In genomic region chr18:22558945-22559385, GRCh38 we compare ENCODE assay signal across 9 cellular contexts.
DNase-seq lines count a peak whose midpoint lies in the region; ATAC-seq, FAIRE-seq and TF ChIP-seq lines count a peak whose summit lies in the region.
"Had no signal": no experiment of that assay in that cellular context is flagged by ENCODE, and none has a peak within 500 bp of the region (broad histone marks: within the 10 kb centered on the region; RNA-seq: fewer than 3 reads in every experiment).

No MANE protein-coding gene starts in this region.

- H3K36me3 Mint-ChIP-seq in HFFc6 (ENCODE audit: low read depth) (no peaks in the 10 kb centered on the region; the same call in 1 of the 2 replicates), MCF 10A (ENCODE audit: insufficient read depth, unreplicated experiment) (no peaks in the 10 kb centered on the region)

- no peak overlapping the region for H2AFZ ChIP-seq in keratinocyte (ENCODE audit: control insufficient read depth, low read length)
- H2AFZ ChIP-seq in smooth muscle cell (ENCODE audit: low read depth): peak overlapping the region; percentile 29

- H4K20me1 ChIP-seq in keratinocyte (ENCODE audit: control insufficient read depth, extremely low read depth, insufficient read depth, low read length) (no peaks in the 10 kb centered on the region), smooth muscle cell (ENCODE audit: low read depth) (no peaks in the 10 kb centered on the region)

- H3K4me1 ChIP-seq in keratinocyte (ENCODE audit: control insufficient read depth, extremely low read depth, insufficient read depth, low read length): peaks cover 8% of the 10 kb centered on the region
- peaks cover 27% of the 10 kb centered on the region for H3K4me1 ChIP-seq in smooth muscle cell (ENCODE audit: low read depth)

- H3K27me3 ChIP-seq in keratinocyte (ENCODE audit: control insufficient read depth, extremely low read depth, insufficient read depth, low read length): no peaks in the 10 kb centered on the region
- no peaks in the 10 kb centered on the region for H3K27me3 ChIP-seq in smooth muscle cell (ENCODE audit: low read depth)

- WGBS in smooth muscle cell (ENCODE audit: low lambda C conversion rate): under 1% methylated on average over 28 of the region's 28 CpGs

- H3K4me3 Mint-ChIP-seq in HFFc6 (peak overlapping the region; percentile 90), MCF 10A (ENCODE audit: unreplicated experiment) (peak overlapping the region; percentile 65)
- H3K4me3 Mint-ChIP-seq: activated T-helper 1 cell treated with anti-CD3 and anti-CD28 coated beads, Interleukin-12 subunit alpha, Interleukin-12 subunit beta, Interleukin-2, Interleukin-4 antibody, amounts not matched to agents 30 ng/mL and 10 ng/mL and 1 ng/mL, durations not matched to agents 14 hours and 24 hours and 36 hours had no signal

- no TSS peak for BruUV-seq in MCF 10A (replicated peaks; lab: Mats Ljungman, UMichigan)

- POLR2A ChIA-PET in MCF 10A (lab: Yijun Ruan, JAX): no interaction called here

- peaks cover 15% of the 10 kb centered on the region for H3F3A ChIP-seq in smooth muscle cell (ENCODE audit: low read depth)

- H3K9me3 ChIP-seq in keratinocyte (ENCODE audit: control insufficient read depth, low read depth, low read length) (no peaks in the 10 kb centered on the region), smooth muscle cell (replicated peaks; ENCODE audit: low read depth) (no peaks in the 10 kb centered on the region)

- peak overlapping the region; percentile 85 for H3K4me2 ChIP-seq in keratinocyte (ENCODE audit: control insufficient read depth, extremely low read depth, insufficient read depth, low read depth, low read length)
- peak overlapping the region; percentile 98 for H3K4me2 ChIP-seq in smooth muscle cell

- H3K27ac Mint-ChIP-seq in HFFc6: peak overlapping the region; percentile 55
- H3K27ac Mint-ChIP-seq in MCF 10A (ENCODE audit: low read depth, unreplicated experiment): no peak overlapping the region
- H3K27ac Mint-ChIP-seq: activated T-helper 1 cell treated with anti-CD3 and anti-CD28 coated beads, Interleukin-12 subunit alpha, Interleukin-12 subunit beta, Interleukin-2, Interleukin-4 antibody, amounts not matched to agents 30 ng/mL and 10 ng/mL and 1 ng/mL, durations not matched to agents 14 hours and 24 hours and 36 hours had no signal

- DNase-seq in HFFc6 (no peak), MCF 10A (ENCODE audit: unreplicated experiment) (peak; percentile 21), keratinocyte (ENCODE audit: low read depth, low spot score) (no peak), smooth muscle cell (lab: John Stamatoyannopoulos, UW; ENCODE audit: unreplicated experiment) (peak; percentile 59), NCI-H2171 treated with DMSO at 0.1 percent for 48 hours (lab: John Stamatoyannopoulos, UW) (no peak), SW 1271 (lab: John Stamatoyannopoulos, UW) (no peak)

- H3K36me3 ChIP-seq in keratinocyte (ENCODE audit: control insufficient read depth in 2 of 2, extremely low read depth in 1 of 2, insufficient read depth in 2 of 2, low read length in 2 of 2) (no peaks in the 10 kb centered on the region), smooth muscle cell (ENCODE audit: low read depth) (no peaks in the 10 kb centered on the region)

- H3K4me3 ChIP-seq in keratinocyte (ENCODE audit: control insufficient read depth in 2 of 3, extremely low read depth in 1 of 3, insufficient read depth in 2 of 3, low read depth in 1 of 3, low read length in 3 of 3): peak overlapping the region in 1 of 3 experiments; percentile 43
- H3K4me3 ChIP-seq in smooth muscle cell: peak overlapping the region; percentile 69

- H3K4me1 Mint-ChIP-seq in HFFc6 (ENCODE audit: low read depth) (peaks cover 63% of the 10 kb centered on the region), MCF 10A (ENCODE audit: insufficient read depth, unreplicated experiment) (peaks cover 21% of the 10 kb centered on the region)

- no peaks in the 10 kb centered on the region for H3K9me1 ChIP-seq in keratinocyte (ENCODE audit: control insufficient read depth, extremely low read depth, insufficient read depth, low read length)

- ATAC-seq in HG03439 (IDR thresholded peaks at IDR 0.05; ENCODE audit: unreplicated experiment): no peak
- ATAC-seq in activated CD4-positive, CD25-positive, alpha-beta regulatory T cell treated with anti-CD3 and anti-CD28 coated beads, Interleukin-2, amount 50 U/mL, for 24 hours: no peak

- H3K27me3 Mint-ChIP-seq in HFFc6 (ENCODE audit: insufficient read depth) (peaks cover 2% of the 10 kb centered on the region; the same call in 1 of the 2 replicates), MCF 10A (ENCODE audit: insufficient read depth, unreplicated experiment) (no peaks in the 10 kb centered on the region)

- H3K27ac ChIP-seq in keratinocyte (ENCODE audit: control insufficient read depth, insufficient read depth, low read length) (no peak overlapping the region), smooth muscle cell (ENCODE audit: low read depth) (peak overlapping the region; percentile 98)

- intact Hi-C loops in MCF 10A (cut with micrococcal nuclease): no loop called here

- H3K79me2 ChIP-seq in keratinocyte (ENCODE audit: control insufficient read depth, insufficient read depth, low read length): no peaks in the 10 kb centered on the region
- peaks cover 17% of the 10 kb centered on the region for H3K79me2 ChIP-seq in smooth muscle cell (ENCODE audit: low read depth)

- CTCF ChIA-PET in MCF 10A (lab: Yijun Ruan, JAX): no interaction called here

- H3K9me3 Mint-ChIP-seq in HFFc6: no peaks in the 10 kb centered on the region
- peaks cover 6% of the 10 kb centered on the region for H3K9me3 Mint-ChIP-seq in MCF 10A (ENCODE audit: unreplicated experiment)
- H3K9me3 Mint-ChIP-seq: activated T-helper 1 cell treated with anti-CD3 and anti-CD28 coated beads, Interleukin-12 subunit alpha, Interleukin-12 subunit beta, Interleukin-2, Interleukin-4 antibody, amounts not matched to agents 30 ng/mL and 10 ng/mL and 1 ng/mL, durations not matched to agents 14 hours and 24 hours and 36 hours had no signal

- no peak for FAIRE-seq in keratinocyte (lab: Jason Lieb, UNC)

- TF ChIP-seq CTCF in HFFc6 (IDR thresholded peaks at IDR 0.05): no peak
- no peak for TF ChIP-seq CTCF in MCF 10A (IDR thresholded peaks at IDR 0.05; ENCODE audit: unreplicated experiment)
- TF ChIP-seq CTCF in keratinocyte (optimal IDR thresholded peaks at IDR 0.05 in 1 of 3, IDR thresholded peaks at IDR 0.05 in 1 of 3, conservative IDR thresholded peaks at IDR 0.05 in 1 of 3; ENCODE audit: extremely low read depth in 1 of 3, insufficient read depth in 2 of 3, low read length in 3 of 3): no peak
- no peak for TF ChIP-seq CTCF in smooth muscle cell (IDR thresholded peaks at IDR 0.05; ENCODE audit: borderline replicate concordance, insufficient read depth, poor library complexity, severe bottlenecking)

- dilution Hi-C loops in keratinocyte (cut with MboI; ENCODE audit: extremely low pct_ligation_motif_present, low sequenced_read_pairs): no loop called here

- H3K9ac ChIP-seq in keratinocyte (ENCODE audit: control insufficient read depth, extremely low read depth, insufficient read depth, low read length) (peak overlapping the region; percentile 38), smooth muscle cell (ENCODE audit: low read depth) (peak overlapping the region; percentile 95)

Comparison
In these comparisons a context has a peak if more than half of its experiments do, and no peak if none do; other contexts are left out.
1. DNase-seq: peak in MCF 10A (single experiment) and smooth muscle cell (single experiment); none in HFFc6 (single experiment), keratinocyte (single experiment), NCI-H2171 treated with DMSO at 0.1 percent for 48 hours (single experiment) and SW 1271 (0 of 2).